Comparison of ENCODE assay signal across 20 cellular contexts in the genomic region with DNA sequence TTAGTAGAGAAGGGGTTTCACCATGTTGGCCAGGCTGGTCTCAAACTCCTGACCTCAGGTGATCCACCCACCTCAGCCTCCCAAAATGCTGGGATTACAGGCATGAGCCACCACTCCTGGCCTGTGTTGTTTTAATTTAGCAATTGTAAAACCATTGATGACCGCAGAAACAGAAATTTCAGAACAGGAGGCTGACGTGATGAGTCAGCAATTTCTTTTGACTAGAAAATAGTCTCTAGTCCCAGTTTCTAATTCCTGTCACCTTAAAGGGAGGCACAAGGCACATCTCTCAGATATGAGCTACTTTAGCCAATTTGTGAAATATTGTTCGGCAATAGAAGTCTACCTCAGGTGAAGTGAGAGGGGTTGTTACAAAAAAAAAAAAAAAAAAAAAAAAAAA.
DNase-seq lines count a peak whose midpoint lies in the region; ATAC-seq, FAIRE-seq and TF ChIP-seq lines count a peak whose summit lies in the region.
"Had no signal": no experiment of that assay in that cellular context is flagged by ENCODE, and none has a peak within 500 bp of the region (broad histone marks: within the 10 kb centered on the region; RNA-seq: fewer than 3 reads in every experiment).

No MANE protein-coding gene starts in this region.

- no TSS peak for BruUV-seq in IMR-90 (replicated peaks; lab: Mats Ljungman, UMichigan)

- no peak overlapping the region for H2AK9ac ChIP-seq in IMR-90 (replicated peaks; ENCODE audit: low read depth, low read length, poor library complexity)

- H2BK20ac ChIP-seq in IMR-90 (ENCODE audit: low read depth, low read length) = no peak overlapping the region

- H3K36me3 ChIP-seq in IMR-90 (ENCODE audit: control insufficient read depth, insufficient read depth, low read length) (no peaks in the 10 kb centered on the region), gastrocnemius medialis (no peaks in the 10 kb centered on the region)
- H3K36me3 ChIP-seq: HAP-1 had no signal

- no peak for TF ChIP-seq RAD21 in A549 (conservative IDR thresholded peaks at IDR 0.05 in 1 of 2, IDR thresholded peaks at IDR 0.05 in 1 of 2)
- no peak for TF ChIP-seq RAD21 in IMR-90 (IDR thresholded peaks at IDR 0.05; ENCODE audit: low read length)

- no peak overlapping the region for H3K23ac ChIP-seq in IMR-90 (ENCODE audit: low read depth, low read length)

- H3K9me3 ChIP-seq in A549 = 0 out of 3 replicates have a peak, but pooled peaks cover 3% of the 10 kb centered on the region
- H3K9me3 ChIP-seq in IMR-90 (ENCODE audit: control insufficient read depth, insufficient read depth, low read length) = peaks cover 16% of the 10 kb centered on the region
- H3K9me3 ChIP-seq in gastrocnemius medialis = no peaks in the 10 kb centered on the region
- H3K9me3 ChIP-seq: HAP-1 had no signal

- TF ChIP-seq CTCF in A549 (IDR thresholded peaks at IDR 0.05) = no peak
- no peak for TF ChIP-seq CTCF in IMR-90 (conservative IDR thresholded peaks at IDR 0.05; ENCODE audit: low read depth, low read length)
- TF ChIP-seq CTCF in gastrocnemius medialis (IDR thresholded peaks at IDR 0.05 in 4 of 5, conservative IDR thresholded peaks at IDR 0.05 in 1 of 5) = no peak

- H2AK5ac ChIP-seq in IMR-90 (ENCODE audit: low read depth, low read length) = no peak overlapping the region

- no peaks in the 10 kb centered on the region for H3K79me1 ChIP-seq in IMR-90 (ENCODE audit: low read depth in 1 of 2, low read length in 2 of 2)

- POLR2A ChIA-PET in A549 (lab: Yijun Ruan, JAX) = no interaction called here
- POLR2A ChIA-PET in IMR-90 (lab: Charles Lee; ENCODE audit: unreplicated experiment) = no interaction called here

- CTCF ChIA-PET in A549 (lab: Yijun Ruan, JAX) = no interaction called here
- CTCF ChIA-PET in IMR-90 (lab: Yijun Ruan, JAX) = interaction anchor here (0.6 kb wide), 1 partner anchor 12 kb away, joined by 3 read pairs; no protein-coding TSS in a partner anchor

- H3K56ac ChIP-seq in IMR-90 (ENCODE audit: extremely low read depth, insufficient read depth, low read length) = no peak overlapping the region

- H4K20me1 ChIP-seq in IMR-90 (ENCODE audit: insufficient read depth, low read length) = no peaks in the 10 kb centered on the region

- H3K4me1 ChIP-seq in A549 (no peaks in the 10 kb centered on the region), IMR-90 (ENCODE audit: control insufficient read depth, insufficient read depth, low read length) (no peaks in the 10 kb centered on the region), gastrocnemius medialis (no peaks in the 10 kb centered on the region)
- H3K4me1 ChIP-seq: HAP-1 had no signal

- no peak overlapping the region for H3K9ac ChIP-seq in IMR-90 (ENCODE audit: low read depth, low read length)

- no peak overlapping the region for H2AFZ ChIP-seq in IMR-90 (replicated peaks; ENCODE audit: low read length, poor library complexity)
- H2AFZ ChIP-seq: GM23338 had no signal

- DNase-seq in A549 (ENCODE audit: low read depth in 1 of 2, low spot score in 1 of 2) (no peak), IMR-90 (no peak), RPMI8226 (peak; percentile 11), gastrocnemius medialis (no peak)
- no peak for DNase-seq in stimulated activated CD4-positive, alpha-beta T cell treated with anti-CD3 and anti-CD28 coated beads, Interleukin-15, amount 100 ng/mL, for 24 hours
- DNase-seq in activated CD4-positive, CD25-positive, alpha-beta regulatory T cell treated with anti-CD3 and anti-CD28 coated beads, Interleukin-2, amount 50 U/mL, for 72 hours = no peak
- DNase-seq: 8988T; C1 segment of cervical spinal cord; Calu3; CD4-positive, alpha-beta memory T cell; COR-L47; DMS153; DND-41; HFFc6 had no signal

- no peak overlapping the region for H4K8ac ChIP-seq in IMR-90 (ENCODE audit: low read depth in 2 of 2, low read length in 2 of 2)

- H3K4ac ChIP-seq in IMR-90 (ENCODE audit: low read depth, low read length) = no peak overlapping the region

- TF ChIP-seq POLR2A in A549 (IDR thresholded peaks at IDR 0.05; ENCODE audit: low read length) = no peak
- no peak for TF ChIP-seq POLR2A in IMR-90 (IDR thresholded peaks at IDR 0.05; ENCODE audit: low read depth, low read length)
- TF ChIP-seq POLR2A in gastrocnemius medialis (IDR thresholded peaks at IDR 0.05) = no peak

- H4K5ac ChIP-seq in IMR-90 (ENCODE audit: low read depth, low read length) = no peak overlapping the region

- FAIRE-seq in A549 (lab: Jason Lieb, UNC) = no peak
- FAIRE-seq: G401.6, GM12878, GM19239, H54 had no signal

- no peak for TF ChIP-seq EP300 in A549 (IDR thresholded peaks at IDR 0.05)

- ATAC-seq in A549 = no peak
- no peak for ATAC-seq in IMR-90 (ENCODE audit: low read depth)
- ATAC-seq in gastrocnemius medialis = no peak
- ATAC-seq: GM12878, GM23338 had no signal

- no peak overlapping the region for H3K14ac ChIP-seq in IMR-90 (replicated peaks; ENCODE audit: low read depth, low read length)

- H3K18ac ChIP-seq in IMR-90 (ENCODE audit: low read depth, low read length) = no peak overlapping the region

- H3K4me2 ChIP-seq in A549 (no peak overlapping the region), IMR-90 (ENCODE audit: low read depth, low read length) (no peak overlapping the region)
- H3K4me2 ChIP-seq: GM23338 had no signal

- in situ Hi-C loops in IMR-90 (cut with MboI; ENCODE audit: low sequenced_read_pairs) = no loop called here
- in situ Hi-C loops in gastrocnemius medialis (cut with MboI; ENCODE audit: low sequenced_read_pairs in 4 of 4) = no loop called here

- no peak overlapping the region for H2BK5ac ChIP-seq in IMR-90 (ENCODE audit: low read depth, low read length, poor library complexity, severe bottlenecking)

- intact Hi-C loops in IMR-90 (cut with micrococcal nuclease) (loop anchor here (10.0 kb wide), 1 partner anchor 905 kb away; no protein-coding TSS in a partner anchor), gastrocnemius medialis (cut with DNase I; ENCODE audit: low total_unique reads) (no loop called here)

- H3K4me3 ChIP-seq in A549 (no peak overlapping the region), IMR-90 (ENCODE audit: insufficient read depth, low read depth, low read length) (no peak overlapping the region), gastrocnemius medialis (no peak overlapping the region)
- H3K4me3 ChIP-seq: GM12878, GM23338, HAP-1 had no signal

- dilution Hi-C loops in IMR-90 (cut with HindIII; ENCODE audit: low sequenced_read_pairs, unreplicated experiment) = no loop called here

- H3K9me1 ChIP-seq in IMR-90 (ENCODE audit: insufficient read depth, low read length) = no peaks in the 10 kb centered on the region

- no peak overlapping the region for H2BK120ac ChIP-seq in IMR-90 (ENCODE audit: low read depth, low read length)

- 36% methylated on average over 3 of the region's 3 CpGs for WGBS in A549 (ENCODE audit: missing lambda C conversion rate)
- no CpG with 5 or more reads among the region's 3 CpGs for WGBS in IMR-90 (ENCODE audit: extremely low coverage in 2 of 2, insufficient read length in 1 of 2), 2 experiments

- H3K27me3 ChIP-seq in IMR-90 (ENCODE audit: control insufficient read depth, insufficient read depth, low read length) (no peaks in the 10 kb centered on the region), gastrocnemius medialis (no peaks in the 10 kb centered on the region)

- no peak overlapping the region for H3K27ac ChIP-seq in A549
- no peak overlapping the region for H3K27ac ChIP-seq in IMR-90 (ENCODE audit: insufficient read depth, low read length)
- H3K27ac ChIP-seq in gastrocnemius medialis = no peak overlapping the region

- no peak overlapping the region for H2BK15ac ChIP-seq in IMR-90 (ENCODE audit: low read depth, low read length)

- H4K91ac ChIP-seq in IMR-90 (ENCODE audit: insufficient read depth, low read depth, low read length) = no peak overlapping the region

TF ChIP-seq in A549, 52 proteins besides CTCF, POLR2A, EP300 and RAD21 (continues in another document):
- TF ChIP-seq, protein P1, sequence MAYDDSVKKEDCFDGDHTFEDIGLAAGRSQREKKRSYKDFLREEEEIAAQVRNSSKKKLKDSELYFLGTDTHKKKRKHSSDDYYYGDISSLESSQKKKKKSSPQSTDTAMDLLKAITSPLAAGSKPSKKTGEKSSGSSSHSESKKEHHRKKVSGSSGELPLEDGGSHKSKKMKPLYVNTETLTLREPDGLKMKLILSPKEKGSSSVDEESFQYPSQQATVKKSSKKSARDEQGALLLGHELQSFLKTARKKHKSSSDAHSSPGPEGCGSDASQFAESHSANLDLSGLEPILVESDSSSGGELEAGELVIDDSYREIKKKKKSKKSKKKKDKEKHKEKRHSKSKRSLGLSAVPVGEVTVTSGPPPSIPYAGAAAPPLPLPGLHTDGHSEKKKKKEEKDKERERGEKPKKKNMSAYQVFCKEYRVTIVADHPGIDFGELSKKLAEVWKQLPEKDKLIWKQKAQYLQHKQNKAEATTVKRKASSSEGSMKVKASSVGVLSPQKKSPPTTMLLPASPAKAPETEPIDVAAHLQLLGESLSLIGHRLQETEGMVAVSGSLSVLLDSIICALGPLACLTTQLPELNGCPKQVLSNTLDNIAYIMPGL (CRISPR knock-in tag; IDR thresholded peaks at IDR 0.05; ENCODE audit: borderline replicate concordance) = no peak
- no peak for TF ChIP-seq POLR2AphosphoS2 (conservative IDR thresholded peaks at IDR 0.05; ENCODE audit: low read length)

TF ChIP-seq in IMR-90, 13 proteins besides CTCF, POLR2A, EP300 and RAD21:
- TF ChIP-seq MAFK (IDR thresholded peaks at IDR 0.05; ENCODE audit: low read depth, low read length) (peak; percentile 96), NFE2L2 (IDR thresholded peaks at IDR 0.05; ENCODE audit: low read depth, low read length) (peak; percentile 44; the same call in 1 of the 2 replicates), MAZ (IDR thresholded peaks at IDR 0.05; ENCODE audit: borderline replicate concordance, low read depth, low read length) (no peak)
- TF ChIP-seq, protein P2, sequence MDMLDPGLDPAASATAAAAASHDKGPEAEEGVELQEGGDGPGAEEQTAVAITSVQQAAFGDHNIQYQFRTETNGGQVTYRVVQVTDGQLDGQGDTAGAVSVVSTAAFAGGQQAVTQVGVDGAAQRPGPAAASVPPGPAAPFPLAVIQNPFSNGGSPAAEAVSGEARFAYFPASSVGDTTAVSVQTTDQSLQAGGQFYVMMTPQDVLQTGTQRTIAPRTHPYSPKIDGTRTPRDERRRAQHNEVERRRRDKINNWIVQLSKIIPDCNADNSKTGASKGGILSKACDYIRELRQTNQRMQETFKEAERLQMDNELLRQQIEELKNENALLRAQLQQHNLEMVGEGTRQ (IDR thresholded peaks at IDR 0.05; ENCODE audit: low read depth, low read length) = no peak
TF ChIP-seq in IMR-90: peak in this region for 2.
